Comparison of ENCODE assay signal across 16 cellular contexts in genomic region chr19:42424712-42425131, GRCh38. TPM values are rescaled to one million over a fixed set of nuclear protein-coding genes. Genes with fewer than 3 reads are reported as not detected.
DNase-seq lines count a peak whose midpoint lies in the region; ATAC-seq, FAIRE-seq and TF ChIP-seq lines count a peak whose summit lies in the region.
"Had no signal": no experiment of that assay in that cellular context is flagged by ENCODE, and none has a peak within 500 bp of the region (broad histone marks: within the 10 kb centered on the region; RNA-seq: fewer than 3 reads in every experiment).

No MANE protein-coding gene starts in this region.

- peaks cover 25% of the 10 kb centered on the region for H3F3A ChIP-seq in GM23338 (replicated peaks; ENCODE audit: low read depth)

- H3K18ac ChIP-seq in neuronal stem cell (ENCODE audit: low read length), result peak overlapping the region; percentile 90

- peaks cover 18% of the 10 kb centered on the region; the same call in 1 of the 2 replicates for H4K20me1 ChIP-seq in GM23338 (replicated peaks; ENCODE audit: insufficient read depth)

- H3K27me3 Mint-ChIP-seq in CD4-positive, alpha-beta T cell, result no peaks in the 10 kb centered on the region
- peaks cover 66% of the 10 kb centered on the region for H3K27me3 Mint-ChIP-seq in GM23338 (ENCODE audit: insufficient read depth, low read depth, poor library complexity)

- no peak overlapping the region for H3K14ac ChIP-seq in neuronal stem cell (ENCODE audit: low read length)

- H3K4me1 ChIP-seq in GM23338 (ENCODE audit: insufficient read depth), result peaks cover 5% of the 10 kb centered on the region; the same call in 1 of the 2 replicates
- H3K4me1 ChIP-seq in neuronal stem cell (ENCODE audit: control insufficient read depth in 2 of 2, insufficient read depth in 1 of 2, low read depth in 1 of 2, low read length in 2 of 2), result peaks cover 15 to 19% of the 10 kb centered on the region in 2 donors

- H3K23ac ChIP-seq in neuronal stem cell (ENCODE audit: low read depth, low read length, poor library complexity), result peak overlapping the region; percentile 29

- no peaks in the 10 kb centered on the region for H3K9me3 ChIP-seq in CD4-positive, alpha-beta T cell (ENCODE audit: control insufficient read depth, low read length)
- peaks cover 0 to 6% of the 10 kb centered on the region in 2 donors for H3K9me3 ChIP-seq in neuronal stem cell (replicated peaks in 1 of 2; ENCODE audit: control insufficient read depth in 2 of 2, insufficient read depth in 1 of 2, low read depth in 1 of 2, low read length in 2 of 2)
- H3K9me3 ChIP-seq: body of pancreas, pancreas, SJSA1 had no signal

- peak overlapping the region; percentile 34 for H4K91ac ChIP-seq in neuronal stem cell (ENCODE audit: low read depth, low read length, poor library complexity)

- H3K27ac ChIP-seq in CD4-positive, alpha-beta T cell (ENCODE audit: low read depth, low read length), result no peak overlapping the region
- H3K27ac ChIP-seq in GM23338 (ENCODE audit: low read depth) (no peak overlapping the region), neuronal stem cell (replicated peaks; ENCODE audit: low read length) (no peak overlapping the region)
- H3K27ac ChIP-seq: SJSA1 had no signal

- H2AFZ ChIP-seq in GM23338 (peak overlapping the region; percentile 63; the same call in 1 of the 2 replicates), neuronal stem cell (ENCODE audit: low read length) (peak overlapping the region; percentile 96)

- no peak for FAIRE-seq in GM19239 (lab: Jason Lieb, UNC)
- FAIRE-seq: G401.6, pancreas had no signal

- no peak overlapping the region for H3K27ac Mint-ChIP-seq in CD4-positive, alpha-beta T cell
- no peak overlapping the region for H3K27ac Mint-ChIP-seq in GM23338

- DNase-seq in CD4-positive, alpha-beta T cell, result no peak
- DNase-seq in GM23338 (ENCODE audit: low spot score), result peak; percentile 72
- DNase-seq in cardiac fibroblast (ENCODE audit: low read depth in 2 of 2), result no peak
- no peak for DNase-seq in neuronal stem cell (ENCODE audit: low spot score)
- no peak for DNase-seq in SK-N-DZ (ENCODE audit: low spot score)
- no peak for DNase-seq in GM19239 (ENCODE audit: insufficient read length, low spot score)
- DNase-seq: activated CD8-positive, alpha-beta memory T cell treated with anti-CD3 and anti-CD28 coated beads for 24 hours; NCI-H446 treated with DMSO at 0.1 percent for 48 hours; pancreas; stimulated activated CD4-positive, alpha-beta T cell treated with anti-CD3 and anti-CD28 coated beads, Interleukin-4, amount 100 ng/mL, for 1 hour had no signal

- CTCF ChIA-PET in CD4-positive, alpha-beta T cell (lab: Charles Lee), result interaction anchor here (1.9 to 2.3 kb wide), 2 partner anchors 14 to 16 kb away, joined by 5 to 17 read pairs; no protein-coding TSS in a partner anchor

- no peak overlapping the region for H2BK5ac ChIP-seq in neuronal stem cell (ENCODE audit: low read length)

- H4K8ac ChIP-seq in neuronal stem cell (ENCODE audit: low read depth, low read length), result no peak overlapping the region

- H3K4me2 ChIP-seq in GM23338, result 0 out of 2 replicates have a peak overlapping the region, but pooled peaks have one; percentile 38
- H3K4me2 ChIP-seq in neuronal stem cell (ENCODE audit: insufficient read depth, low read length, poor library complexity, severe bottlenecking), result no peak overlapping the region

- no peak overlapping the region for H3K9ac ChIP-seq in neuronal stem cell (ENCODE audit: low read depth, low read length, poor library complexity)

- H2BK15ac ChIP-seq in neuronal stem cell (ENCODE audit: low read length), result peak overlapping the region; percentile 93

- H3K4me3 ChIP-seq in GM23338 (no peak overlapping the region), cardiac fibroblast (replicated peaks in 1 of 2; ENCODE audit: low read depth in 2 of 2, low read length in 2 of 2) (no peak overlapping the region), neuronal stem cell (ENCODE audit: low read length in 2 of 2) (no peak overlapping the region)
- H3K4me3 ChIP-seq: body of pancreas had no signal

- H3K9me3 Mint-ChIP-seq in CD4-positive, alpha-beta T cell, result no peaks in the 10 kb centered on the region
- peaks cover 7% of the 10 kb centered on the region; the same call in 2 of the 3 replicates for H3K9me3 Mint-ChIP-seq in GM23338

- H3K4ac ChIP-seq in neuronal stem cell (ENCODE audit: low read length), result peak overlapping the region; percentile 58

- H3K79me2 ChIP-seq in GM23338 (replicated peaks; ENCODE audit: insufficient read depth), result no peaks in the 10 kb centered on the region

- no peak for ATAC-seq in CD4-positive, alpha-beta T cell (ENCODE audit: poor library complexity)
- ATAC-seq in GM23338 (peak; percentile 9), HG02852 (IDR thresholded peaks at IDR 0.05; ENCODE audit: unreplicated experiment) (no peak)
- ATAC-seq: esophagus mucosa had no signal

- POLR2A ChIA-PET in CD4-positive, alpha-beta T cell (lab: Charles Lee), result interaction anchor here (1.0 to 2.2 kb wide), 5 partner anchors 14 to 292 kb away, joined by 3 to 11 read pairs (median 7); partner anchors contain the start of gene POU2F2

- H2AK5ac ChIP-seq in neuronal stem cell (ENCODE audit: low read depth, low read length), result peak overlapping the region; percentile 97

- no peaks in the 10 kb centered on the region for H3K27me3 ChIP-seq in CD4-positive, alpha-beta T cell (ENCODE audit: control insufficient read depth, insufficient read depth, low read length)
- peaks cover 55% of the 10 kb centered on the region for H3K27me3 ChIP-seq in GM23338 (ENCODE audit: insufficient read depth)
- peaks cover 0 to 13% (median 0%) of the 10 kb centered on the region in 3 experiments for H3K27me3 ChIP-seq in neuronal stem cell (ENCODE audit: control insufficient read depth in 3 of 3, insufficient read depth in 3 of 3, low read depth in 1 of 3, low read length in 3 of 3)
- H3K27me3 ChIP-seq: body of pancreas, pancreas, SJSA1 had no signal

- intact Hi-C loops in CD4-positive, alpha-beta T cell (cut with DNase I, micrococcal nuclease), result loop anchor here (5.0 to 10.0 kb wide), 5 partner anchors 37 to 317 kb away; partner anchors contain the start of genes MEGF8 (in 1 of the 2) and POU2F2 (in 1 of the 2)

- H3K79me1 ChIP-seq in neuronal stem cell (ENCODE audit: low read depth, low read length), result peaks cover 3% of the 10 kb centered on the region

- peaks cover 49% of the 10 kb centered on the region for H3K4me1 Mint-ChIP-seq in CD4-positive, alpha-beta T cell (ENCODE audit: low read depth)
- H3K4me1 Mint-ChIP-seq in GM23338, result peaks cover 26% of the 10 kb centered on the region

- no CpG with 5 or more reads among the region's 13 CpGs for WGBS in neuronal stem cell (ENCODE audit: extremely low coverage in 2 of 2, insufficient read length in 2 of 2, insufficient replicate concordance in 1 of 2), 2 donors

- TF ChIP-seq CTCF in CD4-positive, alpha-beta T cell (IDR thresholded peaks at IDR 0.05), result no peak
- TF ChIP-seq CTCF in GM23338 (conservative IDR thresholded peaks at IDR 0.05; ENCODE audit: low read depth in 2 of 2) (peak; percentile 59 to 68), cardiac fibroblast (IDR thresholded peaks at IDR 0.05; ENCODE audit: low read depth, low read length) (peak; percentile 18)

- H2BK120ac ChIP-seq in neuronal stem cell (ENCODE audit: low read depth, low read length), result no peak overlapping the region

- H3K36me3 ChIP-seq in GM23338 (ENCODE audit: insufficient read depth), result no peaks in the 10 kb centered on the region
- H3K36me3 ChIP-seq in neuronal stem cell (replicated peaks in 1 of 2; ENCODE audit: control insufficient read depth in 2 of 2, insufficient read depth in 2 of 2, low read length in 2 of 2), result peaks cover 0 to 4% of the 10 kb centered on the region in 2 donors
- H3K36me3 ChIP-seq: pancreas had no signal

- peaks cover 4% of the 10 kb centered on the region; the same call in 1 of the 2 replicates for H3K9me2 ChIP-seq in GM23338 (ENCODE audit: insufficient read depth)

- H3K4me3 Mint-ChIP-seq in CD4-positive, alpha-beta T cell, result peak overlapping the region; percentile 92
- H3K4me3 Mint-ChIP-seq in GM23338, result peak overlapping the region; percentile 32; the same call in 1 of the 3 replicates

- H3K36me3 Mint-ChIP-seq in CD4-positive, alpha-beta T cell (ENCODE audit: low read depth), result peaks cover 10% of the 10 kb centered on the region
- H3K36me3 Mint-ChIP-seq in GM23338 (ENCODE audit: low read depth), result peaks cover 4% of the 10 kb centered on the region; the same call in 1 of the 3 replicates

- H2BK12ac ChIP-seq in neuronal stem cell (ENCODE audit: low read length), result peak overlapping the region; percentile 79

TF ChIP-seq in GM23338, 12 proteins besides CTCF, POLR2A, EP300 and RAD21 (continues in another document):
- TF ChIP-seq CREB1 (CRISPR knock-in tag; IDR thresholded peaks at IDR 0.05; ENCODE audit: low read depth), result no peak
- no peak for TF ChIP-seq JUNB (IDR thresholded peaks at IDR 0.05; ENCODE audit: unreplicated experiment)
- no peak for TF ChIP-seq POLR2AphosphoS5 (IDR thresholded peaks at IDR 0.05; ENCODE audit: low read depth)
- TF ChIP-seq EZH2phosphoT487 (IDR thresholded peaks at IDR 0.05; ENCODE audit: unreplicated experiment), result no peak
- no peak for TF ChIP-seq STAT1 (IDR thresholded peaks at IDR 0.05; ENCODE audit: unreplicated experiment)

RNA-seq across cellular contexts. Expression of gene LIPE, which starts 2.5 kb away (rescaled TPM):
- total RNA-seq in CD4-positive, alpha-beta T cell, result 1 to 10 TPM; 7.6 to 8.2 TPM
- total RNA-seq in GM23338 (2014; rRNA removed; shearing (Covaris generic)), result 10.9 and 16.2 TPM in 2 replicates
- polyA plus RNA-seq in GM23338 (2016; fragmentation: Nextera tagmentation; extraction: Ambion mirVana), result 4.3 and 5.8 TPM in 2 replicates
- 10.6 TPM for polyA plus RNA-seq in neuronal stem cell (2013, experiment 1 of 2)
- 10.0 TPM for polyA plus RNA-seq in neuronal stem cell (2013, experiment 2 of 2)
- 3.8 and 6.9 TPM in 2 replicates for polyA plus RNA-seq in SK-N-DZ (2014; cell fraction: cytosol; rRNA removed)
- polyA plus RNA-seq in SK-N-DZ (2014; cell fraction: nucleus; rRNA removed), result 4.3 and 4.7 TPM in 2 replicates

RNA-seq across cellular contexts. Expression of gene CXCL17, which starts 18.0 kb away (rescaled TPM):
- not detected for total RNA-seq in CD4-positive, alpha-beta T cell
- not detected in 2 replicates for total RNA-seq in GM23338 (2014; rRNA removed; shearing (Covaris generic))
- polyA plus RNA-seq in GM23338 (2016; fragmentation: Nextera tagmentation; extraction: Ambion mirVana), result 0.39 TPM in 1 of 2 replicates, not detected in the other
- polyA plus RNA-seq in neuronal stem cell (2013, experiment 1 of 2), result not detected
- polyA plus RNA-seq in neuronal stem cell (2013, experiment 2 of 2), result not detected
- polyA plus RNA-seq in SK-N-DZ (2014; cell fraction: cytosol; rRNA removed), result not detected in 2 replicates
- polyA plus RNA-seq in SK-N-DZ (2014; cell fraction: nucleus; rRNA removed), result not detected in 2 replicates
- total RNA-seq: SJSA1, temporal lobe had no signal

RNA-seq across cellular contexts. Expression of gene CNFN, which starts 34.6 kb away (rescaled TPM):
- not detected for total RNA-seq in CD4-positive, alpha-beta T cell
- total RNA-seq in GM23338 (2014; rRNA removed; shearing (Covaris generic)), result 6.7 TPM in 1 of 2 replicates, not detected in the other
- polyA plus RNA-seq in GM23338 (2016; fragmentation: Nextera tagmentation; extraction: Ambion mirVana), result 54.5 and 71.5 TPM in 2 replicates
- 41.6 TPM for polyA plus RNA-seq in neuronal stem cell (2013, experiment 1 of 2)
- 43.2 TPM for polyA plus RNA-seq in neuronal stem cell (2013, experiment 2 of 2)
- polyA plus RNA-seq in SK-N-DZ (2014; cell fraction: cytosol; rRNA removed), result not detected in 2 replicates
- polyA plus RNA-seq in SK-N-DZ (2014; cell fraction: nucleus; rRNA removed), result 0.76 TPM in 1 of 2 replicates, not detected in the other
- total RNA-seq: body of pancreas, SJSA1, temporal lobe had no signal
